21 cellular contexts compared by ENCODE assay signal in genomic region chr17:76599699-76600460, GRCh38. TPM values are rescaled to one million over a fixed set of nuclear protein-coding genes. Genes with fewer than 3 reads are reported as not detected.
DNase-seq lines count a peak whose midpoint lies in the region; ATAC-seq and TF ChIP-seq lines count a peak whose summit lies in the region.
"Had no signal": no experiment of that assay in that cellular context is flagged by ENCODE, and none has a peak within 500 bp of the region (broad histone marks: within the 10 kb centered on the region; RNA-seq: fewer than 3 reads in every experiment).

No MANE protein-coding gene starts in this region.

- TF ChIP-seq CTCF in mammary epithelial cell (conservative IDR thresholded peaks at IDR 0.05 in 1 of 2, IDR thresholded peaks at IDR 0.05 in 1 of 2; ENCODE audit: extremely low read depth in 1 of 2, insufficient read depth in 1 of 2, low read depth in 1 of 2, low read length in 2 of 2) (no peak), lower lobe of right lung (IDR thresholded peaks at IDR 0.05) (no peak)

- CTCF ChIA-PET in mammary epithelial cell (lab: Charles Lee; ENCODE audit: low non-redundant PET), result interaction anchor here (0.7 kb wide), 1 partner anchor 143 kb away, joined by 28 read pairs; no protein-coding TSS in a partner anchor

- H3K9me3 ChIP-seq in mammary epithelial cell (replicated peaks; ENCODE audit: insufficient read depth, low read length) (peaks cover 4% of the 10 kb centered on the region), lower lobe of right lung (no peaks in the 10 kb centered on the region)

- DNase-seq in CD1c-positive myeloid dendritic cell (ENCODE audit: extremely low spot score) (peak; percentile 83), NOMO-1 (lab: John Stamatoyannopoulos, UW; ENCODE audit: unreplicated experiment in 2 of 2) (peak; percentile 77 to 85), mammary epithelial cell (peak; percentile 82), lower lobe of right lung (no peak), NCI-H524 treated with DMSO at 0.1 percent for 48 hours (lab: John Stamatoyannopoulos, UW) (no peak), caudate nucleus (lab: John Stamatoyannopoulos, UW) (no peak)
- DNase-seq: activated CD4-positive, alpha-beta memory T cell treated with anti-CD3 and anti-CD28 coated beads for 36 hours; activated T-cell treated with anti-CD3 and anti-CD28 coated beads, Interleukin-2, amount 50 U/mL, for 4 hours; brain microvascular endothelial cell; CD4-positive, CD25-positive, alpha-beta regulatory T cell; DND-41; islet precursor cell; NCI-H1105; NCI-H2107; NCI-H69; right cardiac atrium; stimulated activated CD4-positive, alpha-beta T cell treated with anti-CD3 and anti-CD28 coated beads, Interleukin-1b, Interleukin-23, amount 100 ng/mL, for 48 hours had no signal

- H3K36me3 ChIP-seq in mammary epithelial cell (ENCODE audit: insufficient read depth, low read length) (no peaks in the 10 kb centered on the region), lower lobe of right lung (no peaks in the 10 kb centered on the region)
- H3K36me3 ChIP-seq: brain microvascular endothelial cell had no signal

- peak overlapping the region; percentile 52 for H3K9ac ChIP-seq in mammary epithelial cell (ENCODE audit: insufficient read depth, low read length)

- intact Hi-C loops in mammary epithelial cell (cut with micrococcal nuclease) (no loop called here), lower lobe of right lung (cut with DNase I) (no loop called here)

- H3K27me3 ChIP-seq in mammary epithelial cell (ENCODE audit: insufficient read depth, low read length) (no peaks in the 10 kb centered on the region), lower lobe of right lung (ENCODE audit: low read depth) (no peaks in the 10 kb centered on the region)
- H3K27me3 ChIP-seq: brain microvascular endothelial cell had no signal

- H3K4me2 ChIP-seq in mammary epithelial cell (ENCODE audit: insufficient read depth, low read depth, low read length), result peak overlapping the region; percentile 71

- BruUV-seq in mammary epithelial cell (replicated peaks; lab: Mats Ljungman, UMichigan), result no TSS peak

- no peaks in the 10 kb centered on the region for H4K20me1 ChIP-seq in mammary epithelial cell (ENCODE audit: insufficient read depth, low read length)

- H3K4me1 ChIP-seq in mammary epithelial cell (ENCODE audit: insufficient read depth, low read length) (peaks cover 51% of the 10 kb centered on the region), lower lobe of right lung (peaks cover 26% of the 10 kb centered on the region)

- H2AFZ ChIP-seq in mammary epithelial cell (ENCODE audit: low read depth, low read length), result peak overlapping the region; percentile 88

- 9% methylated on average over 14 of the region's 17 CpGs for WGBS in mammary epithelial cell (ENCODE audit: low coverage, missing lambda C conversion rate)

- ATAC-seq in lower lobe of right lung (peak; percentile 35 to 39), HG03521 (IDR thresholded peaks at IDR 0.05; ENCODE audit: unreplicated experiment) (no peak), GM18873 (IDR thresholded peaks at IDR 0.05; ENCODE audit: low FRiP score, unreplicated experiment) (no peak)
- ATAC-seq: activated naive CD4-positive, alpha-beta T cell treated with anti-CD3 and anti-CD28 coated beads, Interleukin-2, amount 50 U/mL, for 72 hours; activated T-cell treated with anti-CD3 and anti-CD28 coated beads, Interleukin-2, amount 50 U/mL, for 4 hours; Panc1 had no signal

- H3K4me3 ChIP-seq in mammary epithelial cell (replicated peaks in 1 of 3; ENCODE audit: insufficient read depth in 1 of 3, low read depth in 2 of 3, low read length in 3 of 3), result peak overlapping the region in 1 of 3 experiments; percentile 5
- H3K4me3 ChIP-seq in lower lobe of right lung, result no peak overlapping the region

- dilution Hi-C loops in mammary epithelial cell (cut with HindIII; ENCODE audit: low sequenced_read_pairs), result no loop called here

- H3K27ac ChIP-seq in mammary epithelial cell (ENCODE audit: insufficient read depth, low read depth, low read length) (peak overlapping the region; percentile 87), lower lobe of right lung (no peak overlapping the region), caudate nucleus (ENCODE audit: low read depth, low read length) (no peak overlapping the region)
- H3K27ac ChIP-seq: brain microvascular endothelial cell had no signal

- in situ Hi-C loops in mammary epithelial cell (cut with MboI; ENCODE audit: low sequenced_read_pairs in 2 of 2), result no loop called here

- H3K79me2 ChIP-seq in mammary epithelial cell (ENCODE audit: insufficient read depth, low read length), result no peaks in the 10 kb centered on the region

RNA-seq across cellular contexts. Expression of gene ST6GALNAC2, which starts 14.2 kb away (rescaled TPM):
- 100 to 1,000 TPM in 1 of 2 donors, 10 to 100 TPM in 1; 65.1 to 221 TPM for total RNA-seq in mammary epithelial cell
- 48.7 TPM for polyA plus RNA-seq in mammary epithelial cell
- polyA minus RNA-seq in mammary epithelial cell, result 31.0 TPM
- total RNA-seq in lower lobe of right lung, result 29.0 TPM
- total RNA-seq: activated naive CD4-positive, alpha-beta T cell treated with anti-CD3 and anti-CD28 coated beads, Interleukin-2, amount 50 U/mL, for 72 hours; activated T-cell treated with anti-CD3 and anti-CD28 coated beads, Interleukin-2, amount 50 U/mL, for 4 hours had no signal

RNA-seq across cellular contexts. Expression of gene ST6GALNAC1, which starts 43.7 kb away (rescaled TPM):
- not detected for total RNA-seq in mammary epithelial cell
- polyA plus RNA-seq in mammary epithelial cell, result not detected
- not detected for polyA minus RNA-seq in mammary epithelial cell
- total RNA-seq in lower lobe of right lung, result 16.6 TPM

Comparison
In these comparisons a context has a peak if more than half of its experiments do, and no peak if none do; other contexts are left out.
1. DNase-seq: peak in CD1c-positive myeloid dendritic cell (single experiment), NOMO-1 (2 of 2) and mammary epithelial cell (single experiment); none in lower lobe of right lung (single experiment), NCI-H524 treated with DMSO at 0.1 percent for 48 hours (single experiment) and caudate nucleus (0 of 61).
2. ATAC-seq: peak in lower lobe of right lung (2 of 2); none in HG03521 (single experiment) and GM18873 (single experiment).
3. RNA of gene ST6GALNAC1, which starts 43.7 kb away (total RNA-seq): 16.6 TPM in lower lobe of right lung (single experiment); not detected in mammary epithelial cell; every median in the first group is over 10 times any median in the second.